ENCODE assay signal across 36 cellular contexts in the genomic region with DNA sequence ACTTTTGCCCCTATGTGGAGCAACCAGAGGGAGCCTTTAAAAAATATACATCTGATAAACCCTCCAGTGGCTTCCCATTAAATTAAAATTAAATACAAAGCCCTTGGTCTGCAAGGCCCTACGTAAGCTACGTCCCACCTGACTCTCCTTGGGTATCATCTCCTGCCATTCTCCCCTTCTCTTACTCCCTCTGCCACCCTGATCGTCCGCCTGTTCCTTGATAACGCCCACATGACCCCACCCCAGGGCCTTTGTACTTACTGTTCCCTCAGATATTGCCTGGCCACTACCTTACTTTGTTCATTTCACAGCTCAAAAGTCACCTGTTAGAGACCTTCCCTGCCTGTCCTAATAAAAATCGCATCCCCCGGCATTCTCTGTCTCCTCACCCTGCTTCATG.
"Had no signal": no experiment of that assay in that cellular context is flagged by ENCODE, and none has a peak within 500 bp of the region (broad histone marks: within the 10 kb centered on the region; RNA-seq: fewer than 3 reads in every experiment).

No MANE protein-coding gene starts in this region.

- H3K9me3 ChIP-seq: adrenal gland, body of pancreas, breast epithelium had no signal

- H3K4me3 Mint-ChIP-seq: activated B cell treated with CpG ODN at 0.5 μM for 24 hours; activated CD4-positive, alpha-beta memory T cell treated with anti-CD3 and anti-CD28 coated beads for 36 hours; activated CD4-positive, alpha-beta T cell treated with anti-CD3 and anti-CD28 coated beads, Interleukin-2, amount 10 ng/mL, durations not matched to agents 24 days and 14 days; activated CD8-positive, alpha-beta T cell treated with anti-CD3 and anti-CD28 coated beads for 36 hours; activated naive CD4-positive, alpha-beta T cell treated with anti-CD3 and anti-CD28 coated beads for 36 hours; activated naive CD8-positive, alpha-beta T cell treated with anti-CD3 and anti-CD28 coated beads, Interleukin-2, amount 10 ng/mL, durations not matched to agents 7 days and 5 days; activated T-cell treated with anti-CD3 and anti-CD28 coated beads, Interleukin-2, amount 50 U/mL, for 24 hours; activated T-cell treated with anti-CD3 and anti-CD28 coated beads, Interleukin-2, amount 50 U/mL, for 72 hours; activated T-helper 1 cell treated with anti-CD3 and anti-CD28 coated beads, Interleukin-12 subunit alpha, Interleukin-12 subunit beta, Interleukin-2, Interleukin-4 antibody, amounts not matched to agents 30 ng/mL and 10 ng/mL and 1 ng/mL, durations not matched to agents 14 hours and 24 hours and 36 hours; activated T-helper 17 cell treated with anti-CD3 and anti-CD28 coated beads, Interleukin-2, amount 50 U/mL, for 72 hours; T-helper 1 cell treated with Interleukin-12 subunit alpha and Interleukin-12 subunit beta and Interleukin-4 antibody, amounts not matched to agents 30 μg/mL and 1 μg/mL, for 36 hours; T-helper 2 cell treated with Interferon-gamma antibody and Interleukin-4, amounts not matched to agents 5 μg/mL and 100 μg/mL, for 36 hours had no signal

- H3K9me3 Mint-ChIP-seq: activated B cell treated with CpG ODN at 0.5 μM for 24 hours; activated CD4-positive, alpha-beta memory T cell treated with anti-CD3 and anti-CD28 coated beads for 36 hours; activated CD8-positive, alpha-beta T cell treated with anti-CD3 and anti-CD28 coated beads for 36 hours; activated naive CD4-positive, alpha-beta T cell treated with anti-CD3 and anti-CD28 coated beads for 36 hours; activated naive CD4-positive, alpha-beta T cell treated with anti-CD3 and anti-CD28 coated beads, Interleukin-2, amount 50 U/mL, for 72 hours; activated T-cell treated with anti-CD3 and anti-CD28 coated beads, Interleukin-2, amount 50 U/mL, for 24 hours; activated T-helper 1 cell treated with anti-CD3 and anti-CD28 coated beads, Interleukin-12 subunit alpha, Interleukin-12 subunit beta, Interleukin-2, Interleukin-4 antibody, amounts not matched to agents 30 ng/mL and 10 ng/mL and 1 ng/mL, durations not matched to agents 14 hours and 24 hours and 36 hours; activated T-helper 17 cell treated with anti-CD3 and anti-CD28 coated beads, Interleukin-2, amount 50 U/mL, for 72 hours; T-helper 2 cell treated with Interferon-gamma antibody and Interleukin-4, amounts not matched to agents 5 μg/mL and 100 μg/mL, for 36 hours had no signal

- H3K27ac ChIP-seq: adrenal gland, body of pancreas, brain microvascular endothelial cell, breast epithelium, VCaP had no signal

- FAIRE-seq: astrocyte, colon, TTC549 had no signal

- H3K27me3 ChIP-seq: adrenal gland, body of pancreas, brain microvascular endothelial cell, breast epithelium had no signal

- ATAC-seq: activated CD8-positive, alpha-beta T cell treated with anti-CD3 and anti-CD28 coated beads for 36 hours; activated naive CD4-positive, alpha-beta T cell treated with anti-CD3 and anti-CD28 coated beads, Interleukin-2, amount 50 U/mL, for 72 hours; activated T-cell treated with anti-CD3 and anti-CD28 coated beads, Interleukin-2, amount 50 U/mL, for 72 hours; activated T-helper 17 cell treated with anti-CD3 and anti-CD28 coated beads, Interleukin-2, amount 50 U/mL, for 72 hours; body of pancreas had no signal

- H3K27me3 Mint-ChIP-seq: activated B cell treated with CpG ODN at 0.5 μM for 24 hours; activated T-cell treated with anti-CD3 and anti-CD28 coated beads, Interleukin-2, amount 50 U/mL, for 24 hours had no signal

- H3K4me1 Mint-ChIP-seq: activated T-helper 17 cell treated with anti-CD3 and anti-CD28 coated beads, Interleukin-2, amount 50 U/mL, for 72 hours had no signal

- DNase-seq: activated B cell treated with CpG ODN at 0.5 μM for 24 hours; activated CD4-positive, alpha-beta memory T cell treated with anti-CD3 and anti-CD28 coated beads for 36 hours; activated CD4-positive, alpha-beta T cell treated with anti-CD3 and anti-CD28 coated beads for 4 hours; activated CD4-positive, alpha-beta T cell treated with anti-CD3 and anti-CD28 coated beads, Interleukin-2, amount 10 ng/mL, durations not matched to agents 24 days and 14 days; activated CD4-positive, alpha-beta T cell treated with anti-CD3 and anti-CD28 coated beads, Interleukin-2, amount 50 U/mL, for 1 hour; activated CD4-positive, alpha-beta T cell treated with anti-CD3 and anti-CD28 coated beads, Interleukin-2, amount 50 U/mL, for 4 hours; activated CD4-positive, CD25-positive, alpha-beta regulatory T cell treated with anti-CD3 and anti-CD28 coated beads, Interleukin-2, amount 50 U/mL, for 72 hours; activated CD8-positive, alpha-beta memory T cell treated with anti-CD3 and anti-CD28 coated beads, Interleukin-2, amount 50 U/mL, for 48 hours; activated CD8-positive, alpha-beta T cell treated with anti-CD3 and anti-CD28 coated beads for 36 hours; activated effector memory CD4-positive, alpha-beta T cell treated with anti-CD3 and anti-CD28 coated beads, Interleukin-2, amount 50 U/mL, for 16 hours; activated gamma-delta T cell treated with Interleukin-2 at 50 U/mL for 16 hours; activated naive CD4-positive, alpha-beta T cell; activated naive CD4-positive, alpha-beta T cell treated with anti-CD3 and anti-CD28 coated beads for 36 hours; activated naive CD4-positive, alpha-beta T cell treated with anti-CD3 and anti-CD28 coated beads, Interleukin-2, amount 50 U/mL, for 16 hours; activated naive CD8-positive, alpha-beta T cell treated with anti-CD3 and anti-CD28 coated beads, Interleukin-2, amount 10 ng/mL, durations not matched to agents 7 days and 5 days; activated T-cell treated with anti-CD3 and anti-CD28 coated beads, Interleukin-2, amount 50 U/mL, for 24 hours; activated T-cell treated with anti-CD3 and anti-CD28 coated beads, Interleukin-2, amount 50 U/mL, for 72 hours; adrenal gland; amniotic stem cell; aorta; body of pancreas; brain microvascular endothelial cell; central memory CD4-positive, alpha-beta T cell; T-helper 1 cell; T-helper 2 cell; T-helper 9 cell had no signal

- H3K36me3 ChIP-seq: adrenal gland, brain microvascular endothelial cell, breast epithelium had no signal

- H3K4me3 ChIP-seq: adrenal gland, body of pancreas, breast epithelium had no signal

- H3K4me1 ChIP-seq: breast epithelium had no signal

- H3K36me3 Mint-ChIP-seq: activated CD4-positive, alpha-beta memory T cell treated with anti-CD3 and anti-CD28 coated beads for 36 hours; activated naive CD4-positive, alpha-beta T cell treated with anti-CD3 and anti-CD28 coated beads, Interleukin-2, amount 50 U/mL, for 72 hours had no signal
